Comparison of ENCODE assay signal across 25 cellular contexts in genomic region chr15:87209891-87210649, GRCh38.
A peak's percentile ranks its signal among the peaks of the same experiment; 100 is the strongest.
DNase-seq lines count a peak whose midpoint lies in the region; ATAC-seq, FAIRE-seq and TF ChIP-seq lines count a peak whose summit lies in the region.
"Had no signal": no experiment of that assay in that cellular context is flagged by ENCODE, and none has a peak within 500 bp of the region (broad histone marks: within the 10 kb centered on the region; RNA-seq: fewer than 3 reads in every experiment).

No MANE protein-coding gene starts in this region.

- peaks cover 38% of the 10 kb centered on the region for H3K4me1 ChIP-seq in RWPE2 (ENCODE audit: insufficient read depth, poor library complexity, severe bottlenecking)
- H3K4me1 ChIP-seq in keratinocyte (ENCODE audit: control insufficient read depth, extremely low read depth, insufficient read depth, low read length), result peaks cover 7% of the 10 kb centered on the region
- H3K4me1 ChIP-seq: SJCRH30 had no signal

- H3K9me3 ChIP-seq in RWPE2 (ENCODE audit: severe bottlenecking) (no peaks in the 10 kb centered on the region), keratinocyte (ENCODE audit: control insufficient read depth, low read depth, low read length) (no peaks in the 10 kb centered on the region)
- H3K9me3 ChIP-seq: SJCRH30 had no signal

- no peaks in the 10 kb centered on the region for H4K20me1 ChIP-seq in keratinocyte (ENCODE audit: control insufficient read depth, extremely low read depth, insufficient read depth, low read length)

- H2AFZ ChIP-seq in keratinocyte (ENCODE audit: control insufficient read depth, low read length), result peak overlapping the region; percentile 34
- H2AFZ ChIP-seq: GM23248 had no signal

- peak overlapping the region; percentile 16 for H3K9ac ChIP-seq in keratinocyte (ENCODE audit: control insufficient read depth, extremely low read depth, insufficient read depth, low read length)
- H3K9ac ChIP-seq: GM23248 had no signal

- H3K4me3 ChIP-seq in RWPE2 (ENCODE audit: severe bottlenecking), result no peak overlapping the region
- no peak overlapping the region for H3K4me3 ChIP-seq in keratinocyte (ENCODE audit: control insufficient read depth in 2 of 3, extremely low read depth in 1 of 3, insufficient read depth in 2 of 3, low read depth in 1 of 3, low read length in 3 of 3)
- H3K4me3 ChIP-seq: GM23248, SJCRH30 had no signal

- peak; percentile 94 for FAIRE-seq in keratinocyte (lab: Jason Lieb, UNC)
- FAIRE-seq: GM12892, HepG2 had no signal

- peak; percentile 1 for DNase-seq in SIG-M5 treated with dmso at 0.1 percent for 504 hours (lab: John Stamatoyannopoulos, UW; ENCODE audit: unreplicated experiment)
- DNase-seq in SIG-M5 (lab: John Stamatoyannopoulos, UW), result no peak
- no peak for DNase-seq in RWPE2 (ENCODE audit: low spot score)
- peak; percentile 71 for DNase-seq in keratinocyte (ENCODE audit: low read depth, low spot score)
- DNase-seq in foreskin melanocyte, result no peak
- DNase-seq in cerebellar nuclear complex (lab: John Stamatoyannopoulos, UW), result no peak
- DNase-seq: CD8-positive, alpha-beta T cell; DMS 273 treated with DMSO at 0.1 percent for 48 hours; DMS79; GM23248; H9; Karpas-422; NCI-H1092 treated with DMSO at 0.1 percent for 48 hours; NCI-H146; NCI-H1930; NCI-H2107; NCI-H446; NCI-H526; SJCRH30 had no signal

- TF ChIP-seq CTCF in RWPE2 (IDR thresholded peaks at IDR 0.05; ENCODE audit: poor library complexity, severe bottlenecking), result no peak
- no peak for TF ChIP-seq CTCF in keratinocyte (optimal IDR thresholded peaks at IDR 0.05 in 1 of 3, IDR thresholded peaks at IDR 0.05 in 1 of 3, conservative IDR thresholded peaks at IDR 0.05 in 1 of 3; ENCODE audit: extremely low read depth in 1 of 3, insufficient read depth in 2 of 3, low read length in 3 of 3)

- H3K79me2 ChIP-seq in keratinocyte (ENCODE audit: control insufficient read depth, insufficient read depth, low read length), result no peaks in the 10 kb centered on the region

- no peak overlapping the region for H3K4me2 ChIP-seq in keratinocyte (ENCODE audit: control insufficient read depth, extremely low read depth, insufficient read depth, low read depth, low read length)

- no peaks in the 10 kb centered on the region for H3K27me3 ChIP-seq in RWPE2 (ENCODE audit: insufficient read depth, poor library complexity, severe bottlenecking)
- no peaks in the 10 kb centered on the region for H3K27me3 ChIP-seq in keratinocyte (ENCODE audit: control insufficient read depth, extremely low read depth, insufficient read depth, low read length)
- H3K27me3 ChIP-seq: SJCRH30 had no signal

- no peaks in the 10 kb centered on the region for H3K9me1 ChIP-seq in keratinocyte (ENCODE audit: control insufficient read depth, extremely low read depth, insufficient read depth, low read length)

- ATAC-seq in RWPE2 (ENCODE audit: low read depth), result peak; percentile 47
- no peak for ATAC-seq in GM18520 (IDR thresholded peaks at IDR 0.05; ENCODE audit: unreplicated experiment)
- ATAC-seq: CD8-positive, alpha-beta T cell; HepG2; SK-N-SH treated with all-trans-retinoic acid at 6 μM for 48 hours had no signal

- H3K27ac ChIP-seq in RWPE2 (ENCODE audit: poor library complexity, severe bottlenecking), result peak overlapping the region; percentile 88
- H3K27ac ChIP-seq in keratinocyte (ENCODE audit: control insufficient read depth, insufficient read depth, low read length), result peak overlapping the region; percentile 43
- H3K27ac ChIP-seq: 22Rv1, C4-2B, GM23248, SJCRH30 had no signal

- dilution Hi-C loops in keratinocyte (cut with MboI; ENCODE audit: extremely low pct_ligation_motif_present, low sequenced_read_pairs), result no loop called here

- no peaks in the 10 kb centered on the region for H3K36me3 ChIP-seq in RWPE2 (ENCODE audit: low read depth)
- no peaks in the 10 kb centered on the region for H3K36me3 ChIP-seq in keratinocyte (ENCODE audit: control insufficient read depth in 2 of 2, extremely low read depth in 1 of 2, insufficient read depth in 2 of 2, low read length in 2 of 2)
- H3K36me3 ChIP-seq: SJCRH30 had no signal

Comparison
In these comparisons a context has a peak if more than half of its experiments do, and no peak if none do; other contexts are left out.
1. DNase-seq: peak in SIG-M5 treated with dmso at 0.1 percent for 504 hours (single experiment) and keratinocyte (single experiment); none in SIG-M5 (single experiment), RWPE2 (single experiment), foreskin melanocyte (single experiment) and cerebellar nuclear complex (0 of 2).